In genomic region chr15:67095834-67096366, GRCh38 we compare ENCODE assay signal across 1 cellular context.
TF ChIP-seq lines count a peak whose summit lies in the region.

No MANE protein-coding gene starts in this region.

TF ChIP-seq in HCT116, 20 proteins besides CTCF, POLR2A, EP300 and RAD21 (continued from another document):
- TF ChIP-seq ATF3 (IDR thresholded peaks at IDR 0.05) (no peak), EZH2 (IDR thresholded peaks at IDR 0.05) (no peak), EGR1 (IDR thresholded peaks at IDR 0.05; ENCODE audit: low read depth) (no peak)
- TF ChIP-seq, protein P1, sequence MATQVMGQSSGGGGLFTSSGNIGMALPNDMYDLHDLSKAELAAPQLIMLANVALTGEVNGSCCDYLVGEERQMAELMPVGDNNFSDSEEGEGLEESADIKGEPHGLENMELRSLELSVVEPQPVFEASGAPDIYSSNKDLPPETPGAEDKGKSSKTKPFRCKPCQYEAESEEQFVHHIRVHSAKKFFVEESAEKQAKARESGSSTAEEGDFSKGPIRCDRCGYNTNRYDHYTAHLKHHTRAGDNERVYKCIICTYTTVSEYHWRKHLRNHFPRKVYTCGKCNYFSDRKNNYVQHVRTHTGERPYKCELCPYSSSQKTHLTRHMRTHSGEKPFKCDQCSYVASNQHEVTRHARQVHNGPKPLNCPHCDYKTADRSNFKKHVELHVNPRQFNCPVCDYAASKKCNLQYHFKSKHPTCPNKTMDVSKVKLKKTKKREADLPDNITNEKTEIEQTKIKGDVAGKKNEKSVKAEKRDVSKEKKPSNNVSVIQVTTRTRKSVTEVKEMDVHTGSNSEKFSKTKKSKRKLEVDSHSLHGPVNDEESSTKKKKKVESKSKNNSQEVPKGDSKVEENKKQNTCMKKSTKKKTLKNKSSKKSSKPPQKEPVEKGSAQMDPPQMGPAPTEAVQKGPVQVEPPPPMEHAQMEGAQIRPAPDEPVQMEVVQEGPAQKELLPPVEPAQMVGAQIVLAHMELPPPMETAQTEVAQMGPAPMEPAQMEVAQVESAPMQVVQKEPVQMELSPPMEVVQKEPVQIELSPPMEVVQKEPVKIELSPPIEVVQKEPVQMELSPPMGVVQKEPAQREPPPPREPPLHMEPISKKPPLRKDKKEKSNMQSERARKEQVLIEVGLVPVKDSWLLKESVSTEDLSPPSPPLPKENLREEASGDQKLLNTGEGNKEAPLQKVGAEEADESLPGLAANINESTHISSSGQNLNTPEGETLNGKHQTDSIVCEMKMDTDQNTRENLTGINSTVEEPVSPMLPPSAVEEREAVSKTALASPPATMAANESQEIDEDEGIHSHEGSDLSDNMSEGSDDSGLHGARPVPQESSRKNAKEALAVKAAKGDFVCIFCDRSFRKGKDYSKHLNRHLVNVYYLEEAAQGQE (IDR thresholded peaks at IDR 0.05; ENCODE audit: low read depth): no peak
- TF ChIP-seq, protein P2, sequence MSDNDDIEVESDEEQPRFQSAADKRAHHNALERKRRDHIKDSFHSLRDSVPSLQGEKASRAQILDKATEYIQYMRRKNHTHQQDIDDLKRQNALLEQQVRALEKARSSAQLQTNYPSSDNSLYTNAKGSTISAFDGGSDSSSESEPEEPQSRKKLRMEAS (IDR thresholded peaks at IDR 0.05): no peak
